8 cellular contexts compared by ENCODE assay signal in the genomic region with DNA sequence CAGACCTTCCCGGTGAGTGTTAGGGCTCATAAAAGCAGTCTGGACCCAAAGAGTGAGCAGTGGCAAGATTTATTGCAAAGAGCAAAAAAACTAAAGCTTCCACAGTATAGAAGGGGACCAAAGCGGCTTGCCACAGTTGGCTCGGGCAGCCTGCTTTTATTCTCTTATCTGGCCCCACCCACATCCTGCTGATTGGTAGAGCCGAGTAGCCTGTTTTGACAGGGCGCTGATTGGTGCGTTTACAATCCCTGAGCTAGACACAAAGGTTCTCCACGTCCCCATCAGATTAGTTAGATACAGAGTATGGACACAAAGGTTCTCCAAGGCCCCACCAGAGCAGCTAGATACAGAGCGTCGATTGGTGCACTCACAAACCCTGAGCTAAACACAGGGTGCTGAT. TPM values are rescaled to one million over a fixed set of nuclear protein-coding genes. Genes with fewer than 3 reads are reported as not detected.
DNase-seq lines count a peak whose midpoint lies in the region; ATAC-seq, FAIRE-seq and TF ChIP-seq lines count a peak whose summit lies in the region.
"Not testable (repeated sequence)": the region's sequence is repeated elsewhere in the genome, so short reads cannot be mapped to it uniquely, and the experiment has no call there.

No MANE protein-coding gene starts in this region.

- not testable (repeated sequence) for H3K9ac ChIP-seq in HepG2 (ENCODE audit: insufficient read depth, low read depth, low read length); neural progenitor cell

- not testable (repeated sequence) for BruUV-seq in HepG2 (replicated peaks; lab: Mats Ljungman, UMichigan)

- H3K4me1 ChIP-seq in GM23338 (ENCODE audit: insufficient read depth); HepG2 (ENCODE audit: insufficient read depth, low read length); neural progenitor cell; testis: not testable (repeated sequence)

- ATAC-seq in GM23338, T-helper 17 cell, WTC11, HepG2: not testable (repeated sequence)

- H3K27me3 ChIP-seq in GM23338 (ENCODE audit: insufficient read depth); HepG2 (ENCODE audit: control insufficient read depth in 1 of 2, insufficient read depth in 2 of 2, low read length in 2 of 2); neural progenitor cell; testis: not testable (repeated sequence)

- H3K9me2 ChIP-seq in GM23338 (ENCODE audit: insufficient read depth): not testable (repeated sequence)

- WGBS in HepG2 (ENCODE audit: low lambda C conversion rate): 59% methylated on average over 9 of the region's 9 CpGs
- 58 to 61% methylated on average over 9 of the region's 9 CpGs for WGBS in testis, 2 donors

- not testable (repeated sequence) for H3K36me3 Mint-ChIP-seq in GM23338 (ENCODE audit: low read depth); T-helper 17 cell (ENCODE audit: low read depth); WTC11; neural progenitor cell

- POLR2A ChIA-PET in WTC11 (lab: Charles Lee): interaction anchor here (0.8 to 1.1 kb wide), 2 partner anchors 13 to 82 kb away, joined by 3 read pairs; a partner anchor contains a TSS
- POLR2A ChIA-PET in HepG2 (lab: Yijun Ruan, JAX): interaction anchor here (1.5 kb wide), 1 partner anchor 14 kb away, joined by 3 read pairs; a partner anchor contains a TSS

- H2AFZ ChIP-seq in GM23338: peak overlapping the region; percentile 80; the same call in 1 of the 2 replicates
- H2AFZ ChIP-seq in HepG2 (ENCODE audit: low read length); neural progenitor cell (replicated peaks): not testable (repeated sequence)

- H3K4me2 ChIP-seq in GM23338; HepG2 (ENCODE audit: low read depth, low read length); neural progenitor cell: not testable (repeated sequence)

- not testable (repeated sequence) for H3F3A ChIP-seq in GM23338 (replicated peaks; ENCODE audit: low read depth); neural progenitor cell (ENCODE audit: low read depth)

- H4K20me1 ChIP-seq in GM23338 (replicated peaks; ENCODE audit: insufficient read depth); HepG2 (ENCODE audit: insufficient read depth, low read length); neural progenitor cell (ENCODE audit: low read depth): not testable (repeated sequence)

- H3K27ac Mint-ChIP-seq in GM23338, WTC11: not testable (repeated sequence)
- peak overlapping the region; percentile 29 for H3K27ac Mint-ChIP-seq in T-helper 17 cell
- peak overlapping the region; percentile 53 for H3K27ac Mint-ChIP-seq in neural progenitor cell

- H3K27me3 Mint-ChIP-seq in GM23338 (ENCODE audit: insufficient read depth, low read depth, poor library complexity); T-helper 17 cell; WTC11 (ENCODE audit: low read depth); neural progenitor cell (ENCODE audit: insufficient read depth, low read depth): not testable (repeated sequence)

- H3K27ac ChIP-seq in GM23338 (ENCODE audit: low read depth); HepG2 (ENCODE audit: extremely low read length, insufficient read depth, low read length); neural progenitor cell; testis: not testable (repeated sequence)

- not testable (repeated sequence) for H3K4me3 ChIP-seq in GM23338; HepG2 (replicated peaks in 1 of 3; ENCODE audit: insufficient read depth in 1 of 3, low read depth in 2 of 3, low read length in 3 of 3); neural progenitor cell
- H3K4me3 ChIP-seq in testis: peak overlapping the region; percentile 26 to 54

- H3K9me3 ChIP-seq in T-helper 17 cell (ENCODE audit: control insufficient read depth, low read length, poor library complexity, severe bottlenecking); HepG2 (ENCODE audit: low read length); neural progenitor cell (ENCODE audit: low read depth); testis: not testable (repeated sequence)

- not testable (repeated sequence) for DNase-seq in GM23338 (ENCODE audit: low spot score); T-helper 17 cell; WTC11 (ENCODE audit: low spot score); HepG2 (ENCODE audit: low spot score); neural progenitor cell (ENCODE audit: low spot score)
- peak; percentile 34 for DNase-seq in activated effector memory CD4-positive, alpha-beta T cell treated with anti-CD3 and anti-CD28 coated beads, Interleukin-2, amount 50 U/mL, for 16 hours
- DNase-seq in posterior vena cava (ENCODE audit: low spot score) (peak; percentile 24), testis (peak; percentile 49)

- intact Hi-C loops in HepG2 (cut with micrococcal nuclease; ENCODE audit: unreplicated experiment); posterior vena cava (cut with DNase I); testis (cut with DNase I; ENCODE audit: low total_unique reads): not testable (repeated sequence)

- TF ChIP-seq POLR2A in HepG2 (IDR thresholded peaks at IDR 0.05; ENCODE audit: insufficient read depth in 1 of 2, low read depth in 2 of 2, low read length in 2 of 2); testis (IDR thresholded peaks at IDR 0.05): not testable (repeated sequence)

- not testable (repeated sequence) for TF ChIP-seq CTCF in GM23338 (conservative IDR thresholded peaks at IDR 0.05; ENCODE audit: low read depth in 2 of 2); WTC11 (IDR thresholded peaks at IDR 0.05); HepG2 (CRISPR knock-in tag; IDR thresholded peaks at IDR 0.05); neural progenitor cell (IDR thresholded peaks at IDR 0.05); testis (IDR thresholded peaks at IDR 0.05)

- H3K36me3 ChIP-seq in GM23338 (ENCODE audit: insufficient read depth); HepG2 (replicated peaks in 1 of 2; ENCODE audit: control insufficient read depth in 1 of 2, insufficient read depth in 2 of 2, low read length in 2 of 2); neural progenitor cell; testis (ENCODE audit: low read depth, missing control alignments): not testable (repeated sequence)

- H3K4me3 Mint-ChIP-seq in GM23338, T-helper 17 cell, WTC11, neural progenitor cell: not testable (repeated sequence)

- not testable (repeated sequence) for H3K9me3 Mint-ChIP-seq in GM23338, WTC11, neural progenitor cell

- H3K4me1 Mint-ChIP-seq in GM23338, T-helper 17 cell, WTC11, neural progenitor cell: not testable (repeated sequence)

- in situ Hi-C loops in HepG2 (cut with HindIII; ENCODE audit: extremely low pct_ligation_motif_present, low pct_unique_long_range_greater_than_20kb): not testable (repeated sequence)

- CTCF ChIA-PET in WTC11 (lab: Charles Lee); HepG2 (lab: Yijun Ruan, JAX; ENCODE audit: low intra/inter-chr PET ratio, low total read pairs): not testable (repeated sequence)

- not testable (repeated sequence) for TF ChIP-seq EP300 in HepG2 (IDR thresholded peaks at IDR 0.05; ENCODE audit: low read depth in 2 of 2, low read length in 2 of 2); HepG2 (CRISPR knock-in tag; IDR thresholded peaks at IDR 0.05; ENCODE audit: borderline replicate concordance)

- not testable (repeated sequence) for FAIRE-seq in HepG2 (lab: Jason Lieb, UNC)

- TF ChIP-seq RAD21 in HepG2 (CRISPR knock-in tag; IDR thresholded peaks at IDR 0.05): not testable (repeated sequence)

- not testable (repeated sequence) for H3K79me2 ChIP-seq in GM23338 (replicated peaks; ENCODE audit: insufficient read depth); HepG2 (ENCODE audit: insufficient read depth, low read length); neural progenitor cell (ENCODE audit: low read depth)

RNA-seq across cellular contexts. Expression of a gene that starts 14.1 kb away (rescaled TPM):
- 45.4 and 59.2 TPM in 2 replicates for total RNA-seq in GM23338 (2014; rRNA removed; shearing (Covaris generic))
- polyA plus RNA-seq in GM23338 (2016; fragmentation: Nextera tagmentation; extraction: Ambion mirVana) (39.6 and 42.5 TPM in 2 replicates), HepG2 (2011; rRNA removed) (17.0 and 19.2 TPM in 2 replicates), testis (ENCODE audit: insufficient read depth, low read depth, low replicate concordance) (97.5 TPM)
- total RNA-seq in T-helper 17 cell (10 to 100 TPM; 11.1 to 13.4 TPM), WTC11 (2021) (31.0 to 35.6 TPM (median 31.1 TPM) in 3 replicates), HepG2 (2016; rRNA removed; fragmentation: Illumina TruSeq; extraction: Trizol) (52.7 and 57.1 TPM in 2 replicates), neural progenitor cell (ENCODE audit: low replicate concordance) (17.4 and 27.9 TPM in 2 replicates), posterior vena cava (10 to 100 TPM; 17.9 to 25.8 TPM), testis (10 to 100 TPM; 54.5 to 86.1 TPM)
- 57.3 and 59.1 TPM in 2 replicates for total RNA-seq in HepG2 (2016; cell fraction: cytosol; rRNA removed; fragmentation: Illumina TruSeq; extraction: Trizol; ENCODE audit: low read depth)
- total RNA-seq in HepG2 (2016; cell fraction: insoluble cytoplasmic fraction; rRNA removed; fragmentation: Illumina TruSeq; extraction: Trizol): 50.4 and 54.7 TPM in 2 replicates
- 43.0 and 47.6 TPM in 2 replicates for total RNA-seq in HepG2 (2016; cell fraction: membrane; rRNA removed; fragmentation: Illumina TruSeq; extraction: Trizol)
- 55.4 and 59.3 TPM in 2 replicates for total RNA-seq in HepG2 (2016; cell fraction: nucleus; rRNA removed; fragmentation: Illumina TruSeq; extraction: Trizol)
- 6.2 and 11.8 TPM in 2 replicates for polyA plus RNA-seq in HepG2 (2011; cell fraction: cytosol; rRNA removed)
- 8.7 and 12.3 TPM in 2 replicates for polyA plus RNA-seq in HepG2 (2011; cell fraction: nucleus; rRNA removed)
- polyA plus RNA-seq in HepG2 (2012): 25.2 and 26.4 TPM in 2 replicates
- 9.9 and 10.0 TPM in 2 replicates for polyA plus RNA-seq in HepG2 (2016; cell fraction: cytosol; fragmentation: Illumina TruSeq; extraction: Trizol; ENCODE audit: low read depth)
- polyA plus RNA-seq in HepG2 (2016; cell fraction: insoluble cytoplasmic fraction; fragmentation: Illumina TruSeq; extraction: Trizol; ENCODE audit: low read depth): 48.3 and 48.7 TPM in 2 replicates
- 20.6 and 21.4 TPM in 2 replicates for polyA plus RNA-seq in HepG2 (2016; cell fraction: membrane; fragmentation: Illumina TruSeq; extraction: Trizol; ENCODE audit: low read depth)
- polyA plus RNA-seq in HepG2 (2016; cell fraction: nucleus; fragmentation: Illumina TruSeq; extraction: Trizol; ENCODE audit: insufficient read depth, low read depth): 49.4 and 50.8 TPM in 2 replicates
- polyA minus RNA-seq in HepG2 (2011; rRNA and poly(A)+ RNA removed; ENCODE audit: low replicate concordance): 4.5 and 6.3 TPM in 2 replicates
- polyA minus RNA-seq in HepG2 (2011; cell fraction: cytosol; rRNA and poly(A)+ RNA removed): 14.9 and 21.8 TPM in 2 replicates
- 64.8 and 75.1 TPM in 2 replicates for polyA minus RNA-seq in HepG2 (2011; cell fraction: nucleus; rRNA and poly(A)+ RNA removed)
